In the genomic region with DNA sequence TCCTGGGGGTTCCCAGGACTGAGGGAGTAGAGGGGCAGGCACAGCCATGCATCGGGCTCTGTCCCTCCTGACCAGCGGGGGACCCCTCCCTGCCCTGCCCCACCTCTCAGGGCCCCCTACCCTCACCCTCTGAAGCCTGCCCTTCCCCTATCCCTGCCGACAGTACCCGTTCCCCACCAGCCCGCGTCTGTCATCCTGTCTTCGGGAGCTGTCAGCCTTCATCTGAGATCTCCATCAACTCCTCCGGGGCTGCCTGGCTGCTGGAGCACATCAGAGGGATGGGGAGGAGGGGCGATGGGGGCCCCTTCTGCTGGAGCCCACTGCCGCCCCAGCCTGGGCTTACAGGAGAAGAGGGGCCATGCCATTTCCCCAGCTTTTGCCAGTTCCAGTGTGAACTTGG, we compare ENCODE assay signal across 24 cellular contexts. TPM values are rescaled to one million over a fixed set of nuclear protein-coding genes. Genes with fewer than 3 reads are reported as not detected.
"Had no signal": no experiment of that assay in that cellular context is flagged by ENCODE, and none has a peak within 500 bp of the region (broad histone marks: within the 10 kb centered on the region; RNA-seq: fewer than 3 reads in every experiment).

No MANE protein-coding gene starts in this region.

- ATAC-seq: gastrocnemius medialis, lower lobe of right lung, sciatic nerve had no signal

- H3K27me3 Mint-ChIP-seq: memory B cell; natural killer cell treated with Interleukin-12 subunit alpha and Interleukin-12 subunit beta and Interleukin-15 and Interleukin-18, amount 100 ng/mL, for 72 hours had no signal

- H3K36me3 Mint-ChIP-seq: natural killer cell treated with Interleukin-12 subunit alpha and Interleukin-12 subunit beta and Interleukin-15 and Interleukin-18, amount 100 ng/mL, for 72 hours had no signal

- H3K27ac ChIP-seq: esophagus muscularis mucosa, gastrocnemius medialis, left ventricle myocardium inferior, lower lobe of right lung, spleen, stomach, thoracic aorta, transverse colon had no signal

- H3K9me3 ChIP-seq: esophagus muscularis mucosa, gastrocnemius medialis, lower lobe of right lung, stomach, thoracic aorta, transverse colon had no signal

- H3K27ac Mint-ChIP-seq: immature natural killer cell; memory B cell; mesothelial cell of epicardium; natural killer cell treated with Interleukin-12 subunit alpha and Interleukin-12 subunit beta and Interleukin-15 and Interleukin-18, amount 100 ng/mL, for 72 hours had no signal

- H3K9me3 Mint-ChIP-seq: immature natural killer cell; memory B cell; mesothelial cell of epicardium; natural killer cell treated with Interleukin-12 subunit alpha and Interleukin-12 subunit beta and Interleukin-15 and Interleukin-18, amount 100 ng/mL, for 72 hours had no signal

- H3K4me3 ChIP-seq: esophagus muscularis mucosa, gastrocnemius medialis, left ventricle myocardium inferior, lower lobe of right lung, spleen, stomach, thoracic aorta, transverse colon had no signal

- H3K4me3 Mint-ChIP-seq: immature natural killer cell; memory B cell; mesothelial cell of epicardium; natural killer cell treated with Interleukin-12 subunit alpha and Interleukin-12 subunit beta and Interleukin-15 and Interleukin-18, amount 100 ng/mL, for 72 hours had no signal

- H3K4me1 ChIP-seq: esophagus muscularis mucosa, gastrocnemius medialis, lower lobe of right lung had no signal

- DNase-seq: effector memory CD4-positive, alpha-beta T cell; gastrocnemius medialis; immature natural killer cell; left ventricle myocardium inferior; lower lobe of right lung; spleen; stimulated activated CD4-positive, alpha-beta T cell treated with anti-CD3 and anti-CD28 coated beads, Interleukin-15, amount 100 ng/mL, for 24 hours; stimulated activated CD4-positive, alpha-beta T cell treated with anti-CD3 and anti-CD28 coated beads, Interleukin-1b, Interleukin-23, amount 100 ng/mL, for 48 hours; stimulated activated CD4-positive, alpha-beta T cell treated with anti-CD3 and anti-CD28 coated beads, Interleukin-4, amount 100 ng/mL, for 24 hours; stimulated activated naive CD4-positive, alpha-beta T cell; stomach; substantia nigra; transverse colon had no signal

- H3K4me1 Mint-ChIP-seq: memory B cell had no signal

RNA-seq across cellular contexts. Expression of a gene that starts 6.2 kb away (rescaled TPM):
- total RNA-seq: esophagus muscularis mucosa; fibroblast of villous mesenchyme; lower lobe of right lung; natural killer cell treated with Interleukin-12 subunit alpha and Interleukin-12 subunit beta and Interleukin-15 and Interleukin-18, amount 100 ng/mL, for 72 hours; pulmonary artery endothelial cell; sciatic nerve; thoracic aorta had no signal
- polyA plus RNA-seq: immature natural killer cell, keratinocyte, stomach had no signal

RNA-seq across cellular contexts. Expression of a gene that starts 29.3 kb away (rescaled TPM):
- total RNA-seq: esophagus muscularis mucosa, fibroblast of villous mesenchyme, gastrocnemius medialis, left ventricle myocardium inferior, mesothelial cell of epicardium, pulmonary artery endothelial cell had no signal
- polyA plus RNA-seq: keratinocyte had no signal

RNA-seq across cellular contexts. Expression of a gene that starts 31.5 kb away (rescaled TPM):
- total RNA-seq: gastrocnemius medialis, left ventricle myocardium inferior, omental fat pad, skeletal muscle tissue, thoracic aorta had no signal

RNA-seq across cellular contexts. Expression of a gene that starts 43.6 kb away (rescaled TPM):
- total RNA-seq: skeletal muscle tissue had no signal
- polyA plus RNA-seq: immature natural killer cell had no signal
